7 cellular contexts compared by ENCODE assay signal in the genomic region with DNA sequence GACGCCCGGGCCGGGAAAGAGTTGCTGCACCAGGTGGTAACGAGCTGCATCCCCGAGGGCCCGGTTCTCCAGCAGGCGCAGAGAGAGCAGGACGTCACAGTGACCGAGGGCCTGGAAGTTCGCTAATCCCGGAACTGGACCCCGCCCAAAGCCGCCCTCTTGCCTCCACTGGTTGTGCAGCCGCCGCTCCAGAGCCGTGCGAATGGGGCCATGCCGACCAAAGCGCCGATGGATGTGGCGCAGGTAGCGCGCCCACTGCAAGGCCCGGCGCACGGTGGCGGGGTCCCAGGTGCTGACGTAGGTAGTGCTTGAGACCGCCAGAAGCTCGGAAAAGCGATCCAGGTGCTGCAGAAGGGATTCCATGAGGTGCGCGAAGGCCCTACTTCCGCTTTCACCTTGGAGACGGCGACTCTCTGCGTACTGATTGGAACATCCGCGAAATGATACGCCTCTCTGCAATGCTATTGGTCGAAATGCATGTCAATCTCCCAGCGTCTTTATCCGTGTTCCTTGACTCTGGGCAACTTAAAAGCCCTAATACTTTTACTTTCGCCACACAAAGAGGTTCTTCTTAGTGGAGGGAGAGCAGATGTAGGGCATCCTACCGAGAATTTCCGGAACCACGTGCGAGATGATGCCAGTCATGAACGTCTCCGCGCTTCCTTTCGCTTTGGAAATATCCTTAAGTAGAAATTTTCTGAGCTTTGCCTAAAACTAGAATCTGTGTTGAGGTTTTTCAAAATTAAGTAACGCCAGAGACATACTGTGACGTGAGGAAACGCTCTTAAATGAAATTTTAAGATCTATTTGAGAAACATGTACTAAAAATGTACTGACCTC. TPM values are rescaled to one million over a fixed set of nuclear protein-coding genes. Genes with fewer than 3 reads are reported as not detected.
DNase-seq lines count a peak whose midpoint lies in the region; ATAC-seq, FAIRE-seq and TF ChIP-seq lines count a peak whose summit lies in the region.

A gene with protein sequence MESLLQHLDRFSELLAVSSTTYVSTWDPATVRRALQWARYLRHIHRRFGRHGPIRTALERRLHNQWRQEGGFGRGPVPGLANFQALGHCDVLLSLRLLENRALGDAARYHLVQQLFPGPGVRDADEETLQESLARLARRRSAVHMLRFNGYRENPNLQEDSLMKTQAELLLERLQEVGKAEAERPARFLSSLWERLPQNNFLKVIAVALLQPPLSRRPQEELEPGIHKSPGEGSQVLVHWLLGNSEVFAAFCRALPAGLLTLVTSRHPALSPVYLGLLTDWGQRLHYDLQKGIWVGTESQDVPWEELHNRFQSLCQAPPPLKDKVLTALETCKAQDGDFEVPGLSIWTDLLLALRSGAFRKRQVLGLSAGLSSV (minus strand): TSS at position 376 of the 840 bp plus-strand sequence. CDS start 13 bp downstream, at position 363.

- peak; percentile 31 for FAIRE-seq in TTC549 (lab: Jason Lieb, UNC)

- H3K4me3 ChIP-seq in body of pancreas, result peak within 1 kb of the TSS; percentile 68 to 84
- H3K4me3 ChIP-seq in iPS DF 6.9 (ENCODE audit: low read length), result peak within 1 kb of the TSS; percentile 91; the same call in 1 of the 2 replicates
- H3K4me3 ChIP-seq in gastrocnemius medialis, result peak within 1 kb of the TSS; percentile 75 to 98 (median 88)

- intact Hi-C loops in body of pancreas (cut with DNase I), result no loop called here
- intact Hi-C loops in gastrocnemius medialis (cut with DNase I; ENCODE audit: low total_unique reads), result loop anchor here (5.0 to 10.0 kb wide), 3 partner anchors 42 to 431 kb away; partner anchors contain the start of genes ANO5, GAS2 and SVIP

- DNase-seq in NCI-H2107 treated with DMSO at 0.1 percent for 48 hours (lab: John Stamatoyannopoulos, UW; ENCODE audit: unreplicated experiment) (peak; percentile 97), body of pancreas (peak; percentile 96 to 99 (median 97)), iPS DF 6.9 (ENCODE audit: low read depth, low spot score) (peak; percentile 100), gastrocnemius medialis (peak; percentile 93)

- peak; percentile 64 to 84 (median 74) for TF ChIP-seq POLR2A in body of pancreas (IDR thresholded peaks at IDR 0.05)
- no peak for TF ChIP-seq POLR2A in gastrocnemius medialis (IDR thresholded peaks at IDR 0.05)

- WGBS in body of pancreas, 2 donors, result 0% methylated on average over 26 to 44 of the region's 55 CpGs
- no CpG with 5 or more reads among the region's 55 CpGs for WGBS in iPS DF 6.9 (ENCODE audit: insufficient coverage, insufficient read length)

- no peaks in the 10 kb centered on the region for H3K36me3 ChIP-seq in body of pancreas (replicated peaks in 1 of 2; ENCODE audit: insufficient read depth in 1 of 2, low read depth in 2 of 2)
- H3K36me3 ChIP-seq in iPS DF 6.9 (ENCODE audit: control insufficient read depth, insufficient read depth, low read length), result no peaks in the 10 kb centered on the region
- H3K36me3 ChIP-seq in gastrocnemius medialis, result no peaks in the 10 kb centered on the region

- peaks cover 33% of the 10 kb centered on the region for H3K4me1 ChIP-seq in body of pancreas
- no peaks in the 10 kb centered on the region; the same call in 1 of the 2 replicates for H3K4me1 ChIP-seq in iPS DF 6.9 (ENCODE audit: control insufficient read depth, insufficient read depth, low read length)
- peaks cover 12 to 13% of the 10 kb centered on the region in 2 donors for H3K4me1 ChIP-seq in gastrocnemius medialis

- H3K9me3 ChIP-seq in body of pancreas, result no peaks in the 10 kb centered on the region
- no peaks in the 10 kb centered on the region for H3K9me3 ChIP-seq in iPS DF 6.9 (ENCODE audit: control insufficient read depth, insufficient read depth, low read length)
- no peaks in the 10 kb centered on the region for H3K9me3 ChIP-seq in gastrocnemius medialis

- H3K27ac ChIP-seq in body of pancreas (peak within 1 kb of the TSS; percentile 94 to 100 (median 96)), iPS DF 6.9 (ENCODE audit: low read length) (no peak within 1 kb of the TSS), gastrocnemius medialis (peak within 1 kb of the TSS; percentile 80 to 87 (median 86))

- no peak for TF ChIP-seq CTCF in body of pancreas (IDR thresholded peaks at IDR 0.05)
- no peak for TF ChIP-seq CTCF in gastrocnemius medialis (IDR thresholded peaks at IDR 0.05 in 4 of 5, conservative IDR thresholded peaks at IDR 0.05 in 1 of 5)

- in situ Hi-C loops in gastrocnemius medialis (cut with MboI; ENCODE audit: low sequenced_read_pairs in 4 of 4), result no loop called here

- H3K27me3 ChIP-seq in body of pancreas (no peaks in the 10 kb centered on the region), iPS DF 6.9 (ENCODE audit: control insufficient read depth, insufficient read depth, low read length) (no peaks in the 10 kb centered on the region), gastrocnemius medialis (no peaks in the 10 kb centered on the region)

- peak; percentile 98 for ATAC-seq in GM18520 (IDR thresholded peaks at IDR 0.05; ENCODE audit: unreplicated experiment)
- peak; percentile 97 for ATAC-seq in HG03064 (IDR thresholded peaks at IDR 0.05; ENCODE audit: low read depth, unreplicated experiment)
- ATAC-seq in body of pancreas, result peak; percentile 98
- ATAC-seq in gastrocnemius medialis, result peak; percentile 99 to 100

RNA-seq across cellular contexts. Expression of the gene that starts here (rescaled TPM):
- 10 to 100 TPM in 1 of 2 donors, 1 to 10 TPM in 1; 9.6 to 10.9 TPM for total RNA-seq in body of pancreas
- 1 to 10 TPM in 3 of 4 donors, under 1 TPM in 1; 0.73 to 2.9 (median 2.1) TPM for total RNA-seq in gastrocnemius medialis

Comparison
In these comparisons a context has a peak if more than half of its experiments do, and no peak if none do; other contexts are left out.
1. POLR2A ChIP-seq: peak in body of pancreas (3 of 3); none in gastrocnemius medialis (0 of 2).
2. Peak in every context shown above with its lines, with median percentiles within 50 percentile points of each other: ATAC-seq, DNase-seq and H3K4me3 ChIP-seq.